ENCODE assay signal across 18 cellular contexts in the genomic region with DNA sequence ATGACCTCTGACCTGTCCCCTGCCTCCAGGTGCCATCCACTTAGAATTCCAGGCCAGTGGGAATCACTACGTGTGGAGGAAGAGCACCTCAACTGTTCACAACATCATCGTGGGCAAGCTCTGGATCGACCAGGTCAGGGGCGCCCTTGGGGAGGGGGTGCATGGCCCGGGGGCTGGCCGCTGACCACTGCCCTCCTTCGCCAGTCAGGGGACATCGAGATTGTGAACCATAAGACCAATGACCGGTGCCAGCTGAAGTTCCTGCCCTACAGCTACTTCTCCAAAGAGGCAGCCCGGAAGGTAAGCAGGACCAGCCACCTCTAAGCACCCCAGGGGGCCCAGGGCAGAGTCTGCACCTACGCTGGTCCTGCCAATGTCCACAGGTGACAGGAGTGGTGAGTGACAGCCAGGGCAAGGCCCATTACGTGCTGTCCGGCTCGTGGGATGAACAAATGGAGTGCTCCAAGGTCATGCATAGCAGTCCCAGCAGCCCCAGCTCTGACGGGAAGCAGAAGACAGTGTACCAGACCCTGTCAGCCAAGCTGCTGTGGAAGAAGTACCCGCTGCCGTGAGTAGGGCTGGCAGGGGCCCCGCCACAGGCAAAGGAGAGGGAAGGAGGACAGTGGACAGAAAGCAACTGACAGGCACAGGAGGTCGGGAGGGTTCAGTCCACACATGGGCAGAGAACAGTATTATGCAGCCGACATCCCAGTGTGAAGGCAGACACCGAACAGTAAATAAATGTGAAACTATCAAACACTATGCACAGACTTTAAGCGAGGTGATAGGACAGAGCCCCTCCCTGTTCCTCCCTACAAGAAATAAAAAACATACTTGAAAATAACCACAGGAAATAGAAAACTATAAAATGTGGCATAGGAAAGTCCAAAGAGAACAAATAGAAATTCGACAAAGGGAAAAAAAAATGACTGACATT.
DNase-seq lines count a peak whose midpoint lies in the region; ATAC-seq, FAIRE-seq and TF ChIP-seq lines count a peak whose summit lies in the region.
"Had no signal": no experiment of that assay in that cellular context is flagged by ENCODE, and none has a peak within 500 bp of the region (broad histone marks: within the 10 kb centered on the region; RNA-seq: fewer than 3 reads in every experiment).

No MANE protein-coding gene starts in this region.

- DNase-seq in HepG2 (ENCODE audit: low spot score), result no peak
- no peak for DNase-seq in right lobe of liver
- DNase-seq in T-cell, result peak in 1 of 34 experiments; percentile 21
- DNase-seq in hepatocyte (ENCODE audit: low spot score), result peak; percentile 2
- peak; percentile 6 for DNase-seq in transverse colon
- no peak for DNase-seq in HT-29 (ENCODE audit: low spot score)
- DNase-seq in brain microvascular endothelial cell, result no peak
- DNase-seq: amygdala; heart right ventricle; Karpas-422; NCI-H1105 treated with DMSO at 0.1 percent for 48 hours; NCI-H526 treated with DMSO at 0.1 percent for 48 hours; SHP77; stimulated activated CD4-positive, alpha-beta T cell treated with anti-CD3 and anti-CD28 coated beads, Interleukin-4, amount 100 ng/mL, for 24 hours had no signal

- H3K27ac ChIP-seq in HepG2 (ENCODE audit: extremely low read length, insufficient read depth, low read length), result no peak overlapping the region
- H3K27ac ChIP-seq in right lobe of liver, result no peak overlapping the region
- H3K27ac ChIP-seq in hepatocyte, result no peak overlapping the region
- H3K27ac ChIP-seq in transverse colon, result no peak overlapping the region
- H3K27ac ChIP-seq in brain microvascular endothelial cell, result no peak overlapping the region
- H3K27ac ChIP-seq: heart right ventricle, parathyroid adenoma had no signal

- H3K27ac Mint-ChIP-seq in T-cell, result peak overlapping the region; percentile 84 to 88
- H3K27ac Mint-ChIP-seq: B cell had no signal

- peak overlapping the region; percentile 34 to 73 (median 57) for H3K4me3 Mint-ChIP-seq in T-cell
- H3K4me3 Mint-ChIP-seq: B cell had no signal

- H3K36me3 ChIP-seq in HepG2 (replicated peaks in 1 of 2; ENCODE audit: control insufficient read depth in 1 of 2, insufficient read depth in 2 of 2, low read length in 2 of 2) (peaks cover 7 to 9% of the 10 kb centered on the region in 2 experiments; a peak in 4 of 5 replicates), right lobe of liver (no peaks in the 10 kb centered on the region), hepatocyte (replicated peaks; ENCODE audit: insufficient read depth, low read depth) (no peaks in the 10 kb centered on the region), transverse colon (peaks cover 0 to 5% (median 0%) of the 10 kb centered on the region in 4 donors), brain microvascular endothelial cell (replicated peaks) (no peaks in the 10 kb centered on the region)

- H3K4me1 ChIP-seq in HepG2 (ENCODE audit: insufficient read depth, low read length) (peaks cover 9% of the 10 kb centered on the region), right lobe of liver (peaks cover 0 to 6% (median 0%) of the 10 kb centered on the region in 4 donors), hepatocyte (ENCODE audit: insufficient read depth) (no peaks in the 10 kb centered on the region), transverse colon (no peaks in the 10 kb centered on the region)
- H3K4me1 ChIP-seq: heart right ventricle, parathyroid adenoma had no signal

- TF ChIP-seq EP300 in HepG2 (IDR thresholded peaks at IDR 0.05; ENCODE audit: low read depth in 2 of 2, low read length in 2 of 2) (no peak), HepG2 (CRISPR knock-in tag; IDR thresholded peaks at IDR 0.05; ENCODE audit: borderline replicate concordance) (no peak), transverse colon (IDR thresholded peaks at IDR 0.05; ENCODE audit: low read depth) (no peak)

- H3K4me1 Mint-ChIP-seq in T-cell, result peaks cover 29 to 38% (median 37%) of the 10 kb centered on the region in 3 donors
- H3K4me1 Mint-ChIP-seq: B cell had no signal

- H3K9me3 Mint-ChIP-seq in T-cell, result peaks cover 0 to 3% (median 2%) of the 10 kb centered on the region in 3 donors

- H2AFZ ChIP-seq in HepG2 (ENCODE audit: low read length) (no peak overlapping the region), hepatocyte (no peak overlapping the region)
- H2AFZ ChIP-seq: parathyroid adenoma had no signal

- ATAC-seq in HepG2 (no peak), right lobe of liver (no peak), T-cell (replicated peaks in 1 of 4) (peak; percentile 19 to 63 (median 56)), HG02981 (IDR thresholded peaks at IDR 0.05; ENCODE audit: unreplicated experiment) (no peak)
- ATAC-seq: heart right ventricle had no signal

- no peaks in the 10 kb centered on the region for H3K27me3 Mint-ChIP-seq in T-cell
- H3K27me3 Mint-ChIP-seq: B cell had no signal

- FAIRE-seq in HepG2 (lab: Jason Lieb, UNC), result no peak
- FAIRE-seq: GM12892 had no signal

- CTCF ChIA-PET in HepG2 (lab: Yijun Ruan, JAX; ENCODE audit: low intra/inter-chr PET ratio, low total read pairs) (no interaction called here), T-cell (lab: Charles Lee) (interaction anchor here in 1 of 2 donors (0.6 kb wide), 1 partner anchor 136 kb away, joined by 4 read pairs; no protein-coding TSS in a partner anchor)

- H3K36me3 Mint-ChIP-seq in T-cell, result peaks cover 13% of the 10 kb centered on the region

- TF ChIP-seq CTCF in HepG2 (CRISPR knock-in tag; IDR thresholded peaks at IDR 0.05) (no peak), right lobe of liver (IDR thresholded peaks at IDR 0.05) (no peak), hepatocyte (IDR thresholded peaks at IDR 0.05; ENCODE audit: poor library complexity) (no peak), transverse colon (IDR thresholded peaks at IDR 0.05) (no peak), brain microvascular endothelial cell (IDR thresholded peaks at IDR 0.05; ENCODE audit: low read depth, low read length, missing control alignments) (no peak)

- H3K79me2 ChIP-seq in HepG2 (ENCODE audit: insufficient read depth, low read length) (no peaks in the 10 kb centered on the region), hepatocyte (no peaks in the 10 kb centered on the region)
- H3K79me2 ChIP-seq: parathyroid adenoma had no signal

- intact Hi-C loops in HepG2 (cut with micrococcal nuclease; ENCODE audit: unreplicated experiment), result no loop called here
- intact Hi-C loops in right lobe of liver (cut with DNase I), result no loop called here
- intact Hi-C loops in transverse colon (cut with DNase I; ENCODE audit: low total_unique reads), result no loop called here

- in situ Hi-C loops in HepG2 (cut with HindIII; ENCODE audit: extremely low pct_ligation_motif_present, low pct_unique_long_range_greater_than_20kb), result loop anchor here (10.0 kb wide), 1 partner anchor 129 kb away; no protein-coding TSS in a partner anchor
- in situ Hi-C loops in transverse colon (cut with MboI; ENCODE audit: low pct_ligation_motif_present in 1 of 4, low pct_unique_long_range_greater_than_20kb in 1 of 4, low sequenced_read_pairs in 3 of 4), result no loop called here
- in situ Hi-C loops in brain microvascular endothelial cell (cut with HindIII; ENCODE audit: low pct_ligation_motif_present, low sequenced_read_pairs), result no loop called here

- H3K4me2 ChIP-seq in HepG2 (ENCODE audit: low read depth, low read length), result no peak overlapping the region
- no peak overlapping the region for H3K4me2 ChIP-seq in hepatocyte

- H4K20me1 ChIP-seq in HepG2 (ENCODE audit: insufficient read depth, low read length) (no peaks in the 10 kb centered on the region), hepatocyte (ENCODE audit: insufficient read depth, poor library complexity, severe bottlenecking) (no peaks in the 10 kb centered on the region)

- no peak overlapping the region for H3K4me3 ChIP-seq in HepG2 (replicated peaks in 1 of 3; ENCODE audit: insufficient read depth in 1 of 3, low read depth in 2 of 3, low read length in 3 of 3)
- H3K4me3 ChIP-seq in right lobe of liver, result no peak overlapping the region
- no peak overlapping the region for H3K4me3 ChIP-seq in hepatocyte
- no peak overlapping the region for H3K4me3 ChIP-seq in transverse colon
- H3K4me3 ChIP-seq in brain microvascular endothelial cell (ENCODE audit: low read depth, low read length), result no peak overlapping the region
- H3K4me3 ChIP-seq: heart right ventricle had no signal

- no peaks in the 10 kb centered on the region for H3K27me3 ChIP-seq in HepG2 (ENCODE audit: control insufficient read depth in 1 of 2, insufficient read depth in 2 of 2, low read length in 2 of 2)
- no peaks in the 10 kb centered on the region for H3K27me3 ChIP-seq in right lobe of liver
- no peaks in the 10 kb centered on the region for H3K27me3 ChIP-seq in hepatocyte
- no peaks in the 10 kb centered on the region for H3K27me3 ChIP-seq in transverse colon
- no peaks in the 10 kb centered on the region for H3K27me3 ChIP-seq in brain microvascular endothelial cell (replicated peaks)
- H3K27me3 ChIP-seq: heart right ventricle had no signal

- H3K9ac ChIP-seq in HepG2 (ENCODE audit: insufficient read depth, low read depth, low read length), result no peak overlapping the region
- H3K9ac ChIP-seq: parathyroid adenoma had no signal

- no peaks in the 10 kb centered on the region for H3K9me3 ChIP-seq in HepG2 (ENCODE audit: low read length)
- no peaks in the 10 kb centered on the region for H3K9me3 ChIP-seq in right lobe of liver
- H3K9me3 ChIP-seq in hepatocyte (ENCODE audit: low read depth), result no peaks in the 10 kb centered on the region
- no peaks in the 10 kb centered on the region for H3K9me3 ChIP-seq in transverse colon

- no TSS peak for BruUV-seq in HepG2 (replicated peaks; lab: Mats Ljungman, UMichigan)

- WGBS in HepG2 (ENCODE audit: low lambda C conversion rate), result 91% methylated on average over 10 of the region's 23 CpGs
- WGBS in right lobe of liver (ENCODE audit: insufficient coverage, low coverage, low lambda C conversion rate, missing lambda C conversion rate), result 74% methylated on average over 10 of the region's 23 CpGs
- WGBS in hepatocyte (ENCODE audit: low lambda C conversion rate, missing lambda C conversion rate), result 88% methylated on average over 17 of the region's 23 CpGs
- 78 to 86% methylated on average over 6 to 23 of the region's 23 CpGs for WGBS in transverse colon (ENCODE audit: low coverage in 1 of 2), 2 donors

- no peaks in the 10 kb centered on the region for H3K9me2 ChIP-seq in hepatocyte (replicated peaks; ENCODE audit: insufficient read depth)

- POLR2A ChIA-PET in HepG2 (lab: Yijun Ruan, JAX), result no interaction called here
- POLR2A ChIA-PET in T-cell (lab: Charles Lee), result no interaction called here

- TF ChIP-seq POLR2A in HepG2 (IDR thresholded peaks at IDR 0.05; ENCODE audit: insufficient read depth in 1 of 2, low read depth in 2 of 2, low read length in 2 of 2) (no peak), right lobe of liver (IDR thresholded peaks at IDR 0.05) (no peak), transverse colon (IDR thresholded peaks at IDR 0.05) (no peak)

- no peak for TF ChIP-seq RAD21 in HepG2 (CRISPR knock-in tag; IDR thresholded peaks at IDR 0.05)

Comparison
In these comparisons a context has a peak if more than half of its experiments do, and no peak if none do; other contexts are left out.
1. ATAC-seq: peak in T-cell (4 of 4); none in HepG2 (single experiment), right lobe of liver (0 of 4) and HG02981 (single experiment).
2. DNase-seq: peak in hepatocyte (single experiment) and transverse colon (single experiment); none in HepG2 (single experiment), right lobe of liver (0 of 3), HT-29 (single experiment) and brain microvascular endothelial cell (single experiment).